ENCODE assay signal across 8 cellular contexts in genomic region chrX:1468250-1468772, GRCh38. TPM values are rescaled to one million over a fixed set of nuclear protein-coding genes. Genes with fewer than 3 reads are reported as not detected.
DNase-seq lines count a peak whose midpoint lies in the region; ATAC-seq, FAIRE-seq and TF ChIP-seq lines count a peak whose summit lies in the region.

No MANE protein-coding gene starts in this region.

- H3K4me1 ChIP-seq in Loucy (ENCODE audit: insufficient read depth, low read length, poor library complexity, severe bottlenecking): peaks cover 25% of the 10 kb centered on the region

- H3K4me2 ChIP-seq in Loucy (ENCODE audit: low read depth, low read length, poor library complexity, severe bottlenecking): peak overlapping the region; percentile 59

- no peaks in the 10 kb centered on the region for H3K27me3 ChIP-seq in Loucy (ENCODE audit: insufficient read depth, low read length, poor library complexity, severe bottlenecking)

- no peaks in the 10 kb centered on the region for H3K9me3 ChIP-seq in Loucy (ENCODE audit: insufficient read depth, low read depth, low read length)

- peaks cover 38% of the 10 kb centered on the region for H3K79me2 ChIP-seq in Loucy (ENCODE audit: insufficient read depth, low read length)

- peak; percentile 67 for DNase-seq in GM03348 (ENCODE audit: low spot score)
- DNase-seq in activated CD4-positive, alpha-beta T cell treated with anti-CD3 and anti-CD28 coated beads for 48 hours: peak; percentile 85
- peak; percentile 37 for DNase-seq in effector CD8-positive, alpha-beta T cell (lab: John Stamatoyannopoulos, UW)
- peak; percentile 74 for DNase-seq in stimulated activated CD4-positive, alpha-beta T cell treated with anti-CD3 and anti-CD28 coated beads, Interleukin-4, amount 100 ng/mL, for 1 hour
- DNase-seq in inferior parietal cortex (ENCODE audit: extremely low spot score): no peak
- DNase-seq in frontal cortex (ENCODE audit: low spot score in 2 of 2): no peak

- no peaks in the 10 kb centered on the region for H3K9me2 ChIP-seq in Loucy (replicated peaks; ENCODE audit: low read depth, low read length)

- peak overlapping the region; percentile 70 for H3K9ac ChIP-seq in Loucy (ENCODE audit: low read depth, low read length, poor library complexity, severe bottlenecking)

- H3K36me3 ChIP-seq in Loucy (ENCODE audit: insufficient read depth, low read length): peaks cover 29% of the 10 kb centered on the region; the same call in 1 of the 2 replicates

- H2AFZ ChIP-seq in Loucy (ENCODE audit: low read length): no peak overlapping the region

- peaks cover 5% of the 10 kb centered on the region; the same call in 1 of the 2 replicates for H3F3A ChIP-seq in Loucy (ENCODE audit: low read depth)

- peak overlapping the region; percentile 34 for H3K4me3 ChIP-seq in Loucy (ENCODE audit: low read length, poor library complexity, severe bottlenecking)

- peaks cover 2% of the 10 kb centered on the region for H4K20me1 ChIP-seq in Loucy (ENCODE audit: insufficient read depth, low read length, poor library complexity, severe bottlenecking)

- peak; percentile 43 for TF ChIP-seq CTCF in Loucy (conservative IDR thresholded peaks at IDR 0.05; ENCODE audit: low read length)

- no peak for FAIRE-seq in frontal cortex (lab: Jason Lieb, UNC)

- ATAC-seq in GM21619 (IDR thresholded peaks at IDR 0.05; ENCODE audit: unreplicated experiment): peak; percentile 41

RNA-seq across cellular contexts. Expression of gene ASMTL, which starts 15.6 kb away (rescaled TPM):
- total RNA-seq in frontal cortex: 10.6 TPM

Comparison
In these comparisons a context has a peak if more than half of its experiments do, and no peak if none do; other contexts are left out.
1. DNase-seq: peak in GM03348 (single experiment), activated CD4-positive, alpha-beta T cell treated with anti-CD3 and anti-CD28 coated beads for 48 hours (single experiment), effector CD8-positive, alpha-beta T cell (single experiment) and stimulated activated CD4-positive, alpha-beta T cell treated with anti-CD3 and anti-CD28 coated beads, Interleukin-4, amount 100 ng/mL, for 1 hour (single experiment); none in inferior parietal cortex (single experiment) and frontal cortex (0 of 2).